Comparison of ENCODE assay signal across 27 cellular contexts in genomic region chr1:3852711-3853498, GRCh38.
"Had no signal": no experiment of that assay in that cellular context is flagged by ENCODE, and none has a peak within 500 bp of the region (broad histone marks: within the 10 kb centered on the region; RNA-seq: fewer than 3 reads in every experiment).

No MANE protein-coding gene starts in this region.

- H3K4me3 ChIP-seq: ascending aorta, heart right ventricle, left ventricle myocardium inferior, neural progenitor cell, psoas muscle, sigmoid colon, suprapubic skin, tibial artery had no signal

- H3K36me3 ChIP-seq: neural progenitor cell had no signal

- H3K27me3 ChIP-seq: ascending aorta, brain microvascular endothelial cell, foreskin keratinocyte, heart right ventricle, sigmoid colon, suprapubic skin, tibial artery had no signal

- H3K9me3 Mint-ChIP-seq: activated naive CD8-positive, alpha-beta T cell treated with anti-CD3 and anti-CD28 coated beads for 36 hours; activated T-cell treated with anti-CD3 and anti-CD28 coated beads, Interleukin-2, amount 50 U/mL, for 72 hours; endodermal cell; mesothelial cell of epicardium; naive thymus-derived CD4-positive, alpha-beta T cell; neural progenitor cell; WTC11 had no signal

- H3K27ac Mint-ChIP-seq: activated CD8-positive, alpha-beta memory T cell treated with anti-CD3 and anti-CD28 coated beads, Interleukin-2, amount 10 ng/mL, durations not matched to agents 7 days and 5 days; activated CD8-positive, alpha-beta T cell treated with anti-CD3 and anti-CD28 coated beads, Interleukin-2, amount 10 ng/mL, durations not matched to agents 7 days and 5 days; activated naive CD8-positive, alpha-beta T cell treated with anti-CD3 and anti-CD28 coated beads for 36 hours; activated T-cell treated with anti-CD3 and anti-CD28 coated beads, Interleukin-2, amount 50 U/mL, for 72 hours; endodermal cell; mesothelial cell of epicardium; neural progenitor cell; T-helper 17 cell; WTC11 had no signal

- DNase-seq: activated CD4-positive, alpha-beta T cell treated with anti-CD3 and anti-CD28 coated beads for 1 hour; activated CD8-positive, alpha-beta memory T cell treated with anti-CD3 and anti-CD28 coated beads, Interleukin-2, amount 10 ng/mL, durations not matched to agents 7 days and 5 days; activated CD8-positive, alpha-beta T cell treated with anti-CD3 and anti-CD28 coated beads, Interleukin-2, amount 10 ng/mL, durations not matched to agents 7 days and 5 days; activated naive CD4-positive, alpha-beta T cell; activated naive CD8-positive, alpha-beta T cell treated with anti-CD3 and anti-CD28 coated beads for 36 hours; activated T-cell treated with anti-CD3 and anti-CD28 coated beads, Interleukin-2, amount 50 U/mL, for 72 hours; brain microvascular endothelial cell; endodermal cell; foreskin keratinocyte; heart right ventricle; left ventricle myocardium inferior; naive thymus-derived CD4-positive, alpha-beta T cell; occipital lobe; psoas muscle; stimulated activated CD4-positive, alpha-beta T cell treated with anti-CD3 and anti-CD28 coated beads, Interleukin-15, amount 100 ng/mL, for 24 hours; stimulated activated CD4-positive, alpha-beta T cell treated with anti-CD3 and anti-CD28 coated beads, Interleukin-2, amount 100 ng/mL, for 24 hours; stimulated activated naive CD4-positive, alpha-beta T cell; T-helper 17 cell; tibial artery had no signal

- H3K27ac ChIP-seq: ascending aorta, brain microvascular endothelial cell, foreskin keratinocyte, heart right ventricle, left ventricle myocardium inferior, neural progenitor cell, parathyroid adenoma, psoas muscle, sigmoid colon, suprapubic skin, tibial artery had no signal

- H3K9me3 ChIP-seq: ascending aorta, heart right ventricle, left ventricle myocardium inferior, psoas muscle, sigmoid colon, suprapubic skin, tibial artery had no signal

- H3K4me3 Mint-ChIP-seq: activated CD8-positive, alpha-beta memory T cell treated with anti-CD3 and anti-CD28 coated beads, Interleukin-2, amount 10 ng/mL, durations not matched to agents 7 days and 5 days; activated CD8-positive, alpha-beta T cell treated with anti-CD3 and anti-CD28 coated beads, Interleukin-2, amount 10 ng/mL, durations not matched to agents 7 days and 5 days; activated naive CD8-positive, alpha-beta T cell treated with anti-CD3 and anti-CD28 coated beads for 36 hours; endodermal cell; mesothelial cell of epicardium; neural progenitor cell; T-helper 17 cell; WTC11 had no signal

- H3K4me1 Mint-ChIP-seq: endodermal cell had no signal

- H3K4me1 ChIP-seq: foreskin keratinocyte had no signal

- ATAC-seq: activated CD8-positive, alpha-beta memory T cell treated with anti-CD3 and anti-CD28 coated beads, Interleukin-2, amount 10 ng/mL, durations not matched to agents 7 days and 5 days; activated CD8-positive, alpha-beta T cell treated with anti-CD3 and anti-CD28 coated beads, Interleukin-2, amount 10 ng/mL, durations not matched to agents 7 days and 5 days; activated T-cell treated with anti-CD3 and anti-CD28 coated beads, Interleukin-2, amount 50 U/mL, for 72 hours; esophagus mucosa; foreskin keratinocyte; heart right ventricle; naive thymus-derived CD4-positive, alpha-beta T cell; psoas muscle; T-helper 17 cell; WTC11 had no signal

- H3K27me3 Mint-ChIP-seq: activated CD8-positive, alpha-beta memory T cell treated with anti-CD3 and anti-CD28 coated beads, Interleukin-2, amount 10 ng/mL, durations not matched to agents 7 days and 5 days; activated naive CD8-positive, alpha-beta T cell treated with anti-CD3 and anti-CD28 coated beads for 36 hours; naive thymus-derived CD4-positive, alpha-beta T cell; T-helper 17 cell had no signal
